20 cellular contexts compared by ENCODE assay signal in genomic region chr4:127001898-127002297, GRCh38.
DNase-seq lines count a peak whose midpoint lies in the region; ATAC-seq and TF ChIP-seq lines count a peak whose summit lies in the region.
"Had no signal": no experiment of that assay in that cellular context is flagged by ENCODE, and none has a peak within 500 bp of the region (broad histone marks: within the 10 kb centered on the region; RNA-seq: fewer than 3 reads in every experiment).

No MANE protein-coding gene starts in this region.

- BruUV-seq in Calu3 (replicated peaks; lab: Mats Ljungman, UMichigan), result no TSS peak

- no peaks in the 10 kb centered on the region for H3K9me3 ChIP-seq in SK-N-MC (ENCODE audit: low read depth, low read length)
- H3K9me3 ChIP-seq in neuron (ENCODE audit: low read length), result no peaks in the 10 kb centered on the region
- H3K9me3 ChIP-seq: BLaER1 treated with 17β-estradiol and CSF1 and Interleukin-3, amounts not matched to agents 10 nM and 100 nM; Caco-2 had no signal

- CTCF ChIA-PET in Calu3 (lab: Charles Lee), result no interaction called here
- CTCF ChIA-PET in activated CD8-positive, alpha-beta T cell treated with anti-CD3 and anti-CD28 coated beads, Interleukin-2, amount 10 ng/mL, durations not matched to agents 7 days and 5 days (lab: Charles Lee), result no interaction called here

- H3K27ac ChIP-seq in SK-N-MC, result peak overlapping the region; percentile 98
- H3K27ac ChIP-seq: BLaER1 treated with 17β-estradiol and CSF1 and Interleukin-3, amounts not matched to agents 10 nM and 100 nM; C4-2B had no signal

- no peaks in the 10 kb centered on the region for H3K27me3 ChIP-seq in neuron (ENCODE audit: insufficient read depth, low read length)
- H3K27me3 ChIP-seq: BLaER1 treated with 17β-estradiol and CSF1 and Interleukin-3, amounts not matched to agents 10 nM and 100 nM had no signal

- H3K4me1 Mint-ChIP-seq in chondrocyte (ENCODE audit: low read depth), result peaks cover 3% of the 10 kb centered on the region
- H3K4me1 Mint-ChIP-seq in Calu3 (ENCODE audit: low read depth, unreplicated experiment), result no peaks in the 10 kb centered on the region
- H3K4me1 Mint-ChIP-seq in naive thymus-derived CD8-positive, alpha-beta T cell, result no peaks in the 10 kb centered on the region
- no peaks in the 10 kb centered on the region for H3K4me1 Mint-ChIP-seq in activated CD8-positive, alpha-beta T cell treated with anti-CD3 and anti-CD28 coated beads, Interleukin-2, amount 10 ng/mL, durations not matched to agents 7 days and 5 days (ENCODE audit: low read depth)
- H3K4me1 Mint-ChIP-seq: B cell had no signal

- H2AFZ ChIP-seq in neuron (ENCODE audit: low read depth, low read length), result peak overlapping the region; percentile 13

- H3K9me3 Mint-ChIP-seq in chondrocyte (ENCODE audit: low read depth) (no peaks in the 10 kb centered on the region), Calu3 (ENCODE audit: low read depth, unreplicated experiment) (no peaks in the 10 kb centered on the region)
- peaks cover 0 to 20% (median 4%) of the 10 kb centered on the region in 9 donors for H3K9me3 Mint-ChIP-seq in naive thymus-derived CD8-positive, alpha-beta T cell
- peaks cover 5% of the 10 kb centered on the region for H3K9me3 Mint-ChIP-seq in activated CD8-positive, alpha-beta T cell treated with anti-CD3 and anti-CD28 coated beads, Interleukin-2, amount 10 ng/mL, durations not matched to agents 7 days and 5 days (ENCODE audit: insufficient read depth)

- H3K36me3 Mint-ChIP-seq in chondrocyte (ENCODE audit: low read depth) (no peaks in the 10 kb centered on the region), Calu3 (ENCODE audit: insufficient read depth, unreplicated experiment) (no peaks in the 10 kb centered on the region)
- H3K36me3 Mint-ChIP-seq in naive thymus-derived CD8-positive, alpha-beta T cell, result no peaks in the 10 kb centered on the region
- H3K36me3 Mint-ChIP-seq in activated CD8-positive, alpha-beta T cell treated with anti-CD3 and anti-CD28 coated beads, Interleukin-2, amount 10 ng/mL, durations not matched to agents 7 days and 5 days (ENCODE audit: low read depth), result no peaks in the 10 kb centered on the region
- H3K36me3 Mint-ChIP-seq: CD8-positive, alpha-beta T cell had no signal

- no peak for TF ChIP-seq CTCF in chondrocyte (IDR thresholded peaks at IDR 0.05)
- no peak for TF ChIP-seq CTCF in Calu3 (IDR thresholded peaks at IDR 0.05; ENCODE audit: unreplicated experiment)

- H3K4me3 ChIP-seq in SK-N-MC (peak overlapping the region; percentile 54), neuron (ENCODE audit: low read length) (no peak overlapping the region)
- H3K4me3 ChIP-seq: BLaER1 treated with 17β-estradiol and CSF1 and Interleukin-3, amounts not matched to agents 10 nM and 100 nM; GM12878 had no signal

- H3K36me3 ChIP-seq in SK-N-MC (ENCODE audit: insufficient read depth, low read length) (peaks cover 3% of the 10 kb centered on the region; the same call in 1 of the 2 replicates), neuron (ENCODE audit: insufficient read depth, low read length) (no peaks in the 10 kb centered on the region)
- H3K36me3 ChIP-seq: BLaER1 treated with 17β-estradiol and CSF1 and Interleukin-3, amounts not matched to agents 10 nM and 100 nM had no signal

- H3K27ac Mint-ChIP-seq in chondrocyte (ENCODE audit: unreplicated experiment), result peak overlapping the region; percentile 14
- H3K27ac Mint-ChIP-seq in Calu3 (ENCODE audit: unreplicated experiment), result no peak overlapping the region
- no peak overlapping the region for H3K27ac Mint-ChIP-seq in naive thymus-derived CD8-positive, alpha-beta T cell
- no peak overlapping the region for H3K27ac Mint-ChIP-seq in activated CD8-positive, alpha-beta T cell treated with anti-CD3 and anti-CD28 coated beads, Interleukin-2, amount 10 ng/mL, durations not matched to agents 7 days and 5 days
- H3K27ac Mint-ChIP-seq: B cell; CD4-positive, alpha-beta T cell; CD8-positive, alpha-beta T cell had no signal

- peak overlapping the region; percentile 45 for H3K9ac ChIP-seq in SK-N-MC (ENCODE audit: insufficient read length)
- H3K9ac ChIP-seq: BLaER1 treated with 17β-estradiol and CSF1 and Interleukin-3, amounts not matched to agents 10 nM and 100 nM had no signal

- H3K4me1 ChIP-seq in neuron (ENCODE audit: insufficient read depth, low read length), result peaks cover 23% of the 10 kb centered on the region
- H3K4me1 ChIP-seq: BLaER1 treated with 17β-estradiol and CSF1 and Interleukin-3, amounts not matched to agents 10 nM and 100 nM; Caco-2 had no signal

- H3K27me3 Mint-ChIP-seq in chondrocyte (ENCODE audit: low read depth) (no peaks in the 10 kb centered on the region), Calu3 (ENCODE audit: unreplicated experiment) (no peaks in the 10 kb centered on the region)
- H3K27me3 Mint-ChIP-seq in naive thymus-derived CD8-positive, alpha-beta T cell, result no peaks in the 10 kb centered on the region
- H3K27me3 Mint-ChIP-seq in activated CD8-positive, alpha-beta T cell treated with anti-CD3 and anti-CD28 coated beads, Interleukin-2, amount 10 ng/mL, durations not matched to agents 7 days and 5 days (ENCODE audit: low read depth), result no peaks in the 10 kb centered on the region
- H3K27me3 Mint-ChIP-seq: B cell; CD4-positive, alpha-beta T cell had no signal

- intact Hi-C loops in Calu3 (cut with micrococcal nuclease; ENCODE audit: unreplicated experiment), result no loop called here

- POLR2A ChIA-PET in naive thymus-derived CD8-positive, alpha-beta T cell (lab: Charles Lee), result no interaction called here
- POLR2A ChIA-PET in activated CD8-positive, alpha-beta T cell treated with anti-CD3 and anti-CD28 coated beads, Interleukin-2, amount 10 ng/mL, durations not matched to agents 7 days and 5 days (lab: Charles Lee), result no interaction called here

- DNase-seq in ELF-1 (ENCODE audit: low read depth, low spot score) (peak; percentile 27), SK-N-MC (ENCODE audit: low read depth, low spot score) (peak; percentile 81), chondrocyte (ENCODE audit: low spot score) (no peak), Calu3 (no peak)
- DNase-seq in naive thymus-derived CD8-positive, alpha-beta T cell, result no peak
- no peak for DNase-seq in activated CD8-positive, alpha-beta T cell treated with anti-CD3 and anti-CD28 coated beads, Interleukin-2, amount 10 ng/mL, durations not matched to agents 7 days and 5 days
- DNase-seq: 8988T; AML-193; Caco-2; CD4-positive, alpha-beta T cell; CD8-positive, alpha-beta T cell; DMS 273 treated with DMSO at 0.1 percent for 48 hours; DMS79 treated with DMSO at 0.1 percent for 48 hours; GDM1 had no signal

- ATAC-seq in HG02678 (IDR thresholded peaks at IDR 0.05; ENCODE audit: unreplicated experiment), result no peak
- no peak for ATAC-seq in naive thymus-derived CD8-positive, alpha-beta T cell
- no peak for ATAC-seq in activated CD8-positive, alpha-beta T cell treated with anti-CD3 and anti-CD28 coated beads, Interleukin-2, amount 10 ng/mL, durations not matched to agents 7 days and 5 days
- ATAC-seq: CD8-positive, alpha-beta T cell; GM12878 had no signal

- H3K4me3 Mint-ChIP-seq in chondrocyte (ENCODE audit: unreplicated experiment), result no peak overlapping the region
- H3K4me3 Mint-ChIP-seq in Calu3 (ENCODE audit: low read depth, unreplicated experiment), result no peak overlapping the region
- no peak overlapping the region for H3K4me3 Mint-ChIP-seq in naive thymus-derived CD8-positive, alpha-beta T cell
- H3K4me3 Mint-ChIP-seq in activated CD8-positive, alpha-beta T cell treated with anti-CD3 and anti-CD28 coated beads, Interleukin-2, amount 10 ng/mL, durations not matched to agents 7 days and 5 days, result no peak overlapping the region
- H3K4me3 Mint-ChIP-seq: B cell; CD4-positive, alpha-beta T cell; CD8-positive, alpha-beta T cell had no signal

Comparison
In these comparisons a context has a peak if more than half of its experiments do, and no peak if none do; other contexts are left out.
1. DNase-seq: peak in ELF-1 (single experiment) and SK-N-MC (single experiment); none in chondrocyte (single experiment), Calu3 (single experiment), naive thymus-derived CD8-positive, alpha-beta T cell (0 of 10) and activated CD8-positive, alpha-beta T cell treated with anti-CD3 and anti-CD28 coated beads, Interleukin-2, amount 10 ng/mL, durations not matched to agents 7 days and 5 days (single experiment).